8 cellular contexts compared by ENCODE assay signal in genomic region chr2:130527367-130527967, GRCh38. TPM values are rescaled to one million over a fixed set of nuclear protein-coding genes. Genes with fewer than 3 reads are reported as not detected.
"Had no signal": no experiment of that assay in that cellular context is flagged by ENCODE, and none has a peak within 500 bp of the region (broad histone marks: within the 10 kb centered on the region; RNA-seq: fewer than 3 reads in every experiment).

No MANE protein-coding gene starts in this region.

RNA-seq across cellular contexts. Expression of gene CFC1B, which starts 6.4 kb away (rescaled TPM):
- total RNA-seq: LHCN-M2, MCF 10A, NCI-H460, OCI-LY7, Peyer's patch, Right ventricle myocardium inferior, SJCRH30, SK-MEL-5 had no signal

RNA-seq across cellular contexts. Expression of gene POTEI, which starts 18.3 kb away (rescaled TPM):
- total RNA-seq: LHCN-M2, MCF 10A, NCI-H460, Right ventricle myocardium inferior, SK-MEL-5 had no signal
